In genomic region chr3:111747490-111747889, GRCh38 we compare ENCODE assay signal across 17 cellular contexts.
DNase-seq lines count a peak whose midpoint lies in the region; ATAC-seq, FAIRE-seq and TF ChIP-seq lines count a peak whose summit lies in the region.
"Had no signal": no experiment of that assay in that cellular context is flagged by ENCODE, and none has a peak within 500 bp of the region (broad histone marks: within the 10 kb centered on the region; RNA-seq: fewer than 3 reads in every experiment).

No MANE protein-coding gene starts in this region.

- no peaks in the 10 kb centered on the region for H4K20me1 ChIP-seq in GM23248 (ENCODE audit: insufficient read depth)

- CTCF ChIA-PET in GM10248 (lab: Yijun Ruan, JAX): interaction anchor here (0.9 kb wide), 1 partner anchor 20 kb away, joined by 3 read pairs; no protein-coding TSS in a partner anchor

- WGBS in GM23248 (ENCODE audit: low coverage in 1 of 2, low lambda C conversion rate in 2 of 2, missing lambda C conversion rate in 2 of 2), 2 experiments: 75 to 81% methylated on average over 1 of the region's 1 CpG
- 73 to 81% methylated on average over 1 of the region's 1 CpG for WGBS in pancreas, 2 donors

- intact Hi-C loops in pancreas (cut with DNase I): no loop called here

- no peaks in the 10 kb centered on the region for H3K36me3 ChIP-seq in GM23248 (ENCODE audit: low read depth)
- H3K36me3 ChIP-seq in SJSA1: no peaks in the 10 kb centered on the region
- no peaks in the 10 kb centered on the region for H3K36me3 ChIP-seq in pancreas
- H3K36me3 ChIP-seq: thoracic aorta had no signal

- H3K27ac ChIP-seq in GM23248 (0 out of 2 replicates have a peak overlapping the region, but pooled peaks have one; percentile 20), SJSA1 (no peak overlapping the region), pancreas (peak overlapping the region in 1 of 4 donors; percentile 28)
- H3K27ac ChIP-seq: thoracic aorta had no signal

- H3K9me3 ChIP-seq in GM23248 (ENCODE audit: low read depth) (no peaks in the 10 kb centered on the region), SJSA1 (replicated peaks) (no peaks in the 10 kb centered on the region; the same call in 1 of the 2 replicates), pancreas (no peaks in the 10 kb centered on the region)
- H3K9me3 ChIP-seq: thoracic aorta had no signal

- in situ Hi-C loops in GM23248 (cut with MboI): no loop called here

- H2AFZ ChIP-seq in GM23248: no peak overlapping the region

- H3K4me3 ChIP-seq in GM23248 (no peak overlapping the region), SJSA1 (no peak overlapping the region), pancreas (no peak overlapping the region)
- H3K4me3 ChIP-seq: thoracic aorta had no signal

- H3K9ac ChIP-seq in GM23248: no peak overlapping the region

- DNase-seq in GM23248 (peak; percentile 69), SJSA1 (ENCODE audit: low read depth in 1 of 2, low spot score in 2 of 2) (peak; percentile 50 to 57), fibroblast of peridontal ligament (ENCODE audit: extremely low read depth) (peak; percentile 52), pancreas (no peak), cortex of kidney (lab: John Stamatoyannopoulos, UW) (no peak), GM10248 (ENCODE audit: extremely low spot score) (no peak), islet precursor cell (no peak)
- DNase-seq: activated CD4-positive, alpha-beta T cell treated with anti-CD3 and anti-CD28 coated beads, Interleukin-2, amount 10 ng/mL, durations not matched to agents 24 days and 14 days; activated naive CD8-positive, alpha-beta T cell treated with anti-CD3 and anti-CD28 coated beads, Interleukin-2, amount 10 ng/mL, durations not matched to agents 7 days and 5 days; activated T-cell treated with anti-CD3 and anti-CD28 coated beads, Interleukin-2, amount 50 U/mL, for 1 hour; DMS153; NCI-H187 treated with DMSO at 0.1 percent for 48 hours; NCI-H524 treated with DMSO at 0.1 percent for 48 hours had no signal

- H3K9me2 ChIP-seq in GM23248 (ENCODE audit: insufficient read depth): no peaks in the 10 kb centered on the region

- ATAC-seq in pancreas (peak in 3 of 4 donors; percentile 53 to 78 (median 72)), GM18858 (IDR thresholded peaks at IDR 0.05; ENCODE audit: unreplicated experiment) (no peak)
- ATAC-seq: HCT116 had no signal

- H3F3A ChIP-seq in GM23248 (ENCODE audit: insufficient read depth): peaks cover 13% of the 10 kb centered on the region; the same call in 1 of the 2 replicates

- POLR2A ChIA-PET in GM10248 (lab: Yijun Ruan, JAX): no interaction called here

- TF ChIP-seq CTCF in pancreas (IDR thresholded peaks at IDR 0.05) (no peak), GM10248 (IDR thresholded peaks at IDR 0.05; ENCODE audit: control extremely low read depth, extremely low read depth, low read depth, missing control alignments) (no peak)

- no peaks in the 10 kb centered on the region for H3K27me3 ChIP-seq in GM23248 (replicated peaks; ENCODE audit: insufficient read depth)
- H3K27me3 ChIP-seq in SJSA1 (replicated peaks): no peaks in the 10 kb centered on the region
- no peaks in the 10 kb centered on the region for H3K27me3 ChIP-seq in pancreas

- FAIRE-seq in pancreas (lab: Jason Lieb, UNC): no peak
- FAIRE-seq: frontal cortex had no signal

- H3K4me1 ChIP-seq in GM23248 (ENCODE audit: insufficient read depth) (peaks cover 24% of the 10 kb centered on the region), SJSA1 (replicated peaks) (peaks cover 41% of the 10 kb centered on the region), pancreas (peaks cover 0 to 17% (median 6%) of the 10 kb centered on the region in 3 donors)

- H3K4me2 ChIP-seq in GM23248 (ENCODE audit: unreplicated experiment): no peak overlapping the region

- no peaks in the 10 kb centered on the region for H3K79me2 ChIP-seq in GM23248 (ENCODE audit: insufficient read depth)

Comparison
In these comparisons a context has a peak if more than half of its experiments do, and no peak if none do; other contexts are left out.
1. DNase-seq: peak in GM23248 (single experiment), SJSA1 (2 of 2) and fibroblast of peridontal ligament (single experiment); none in pancreas (0 of 6), cortex of kidney (single experiment), GM10248 (single experiment) and islet precursor cell (single experiment).